Comparison of ENCODE assay signal across 8 cellular contexts in genomic region chr1:25430666-25431494, GRCh38. TPM values are rescaled to one million over a fixed set of nuclear protein-coding genes. Genes with fewer than 3 reads are reported as not detected.
DNase-seq lines count a peak whose midpoint lies in the region; ATAC-seq, FAIRE-seq and TF ChIP-seq lines count a peak whose summit lies in the region.

Gene MACO1, plus strand, starts transcription at chr1:25430897. Its CDS starts 202 bp downstream, at chr1:25431099.

- no peaks in the 10 kb centered on the region for H3K36me3 ChIP-seq in iPS-15b (ENCODE audit: control insufficient read depth, insufficient read depth, low read length)

- CTCF ChIA-PET in A549 (lab: Yijun Ruan, JAX): interaction anchor here (0.5 to 1.6 kb wide), 4 partner anchors 25 to 380 kb away, joined by 3 to 5 read pairs (median 4); no protein-coding TSS in a partner anchor

- H3K9me3 ChIP-seq in A549 (no peaks in the 10 kb centered on the region), iPS-15b (ENCODE audit: control insufficient read depth, insufficient read depth, low read length) (no peaks in the 10 kb centered on the region)

- peak; percentile 82 to 91 for DNase-seq in A549 (ENCODE audit: low read depth in 1 of 2, low spot score in 1 of 2)
- DNase-seq in NCI-H2196 treated with DMSO at 0.1 percent for 48 hours (lab: John Stamatoyannopoulos, UW; ENCODE audit: unreplicated experiment): peak; percentile 95
- peak; percentile 95 to 96 for DNase-seq in T47D (ENCODE audit: low read depth in 1 of 2, low spot score in 1 of 2)
- peak; percentile 78 for DNase-seq in skeletal muscle cell (ENCODE audit: low read depth)

- peak within 1 kb of the TSS; percentile 42 for H3K9ac ChIP-seq in iPS-15b (ENCODE audit: low read depth, low read length)

- peaks cover 6% of the 10 kb centered on the region for H3K27me3 ChIP-seq in iPS-15b (ENCODE audit: control insufficient read depth, insufficient read depth, low read length)

- H3K27ac ChIP-seq in A549 (peak within 1 kb of the TSS; percentile 83 to 95), VCaP (peak within 1 kb of the TSS; percentile 93)

- no peak for TF ChIP-seq POLR2A in A549 (IDR thresholded peaks at IDR 0.05; ENCODE audit: low read length)

- H3K4me2 ChIP-seq in A549: peak within 1 kb of the TSS; percentile 84

- ATAC-seq in A549 (peak; percentile 93 to 98), GM18868 (IDR thresholded peaks at IDR 0.05; ENCODE audit: unreplicated experiment) (peak; percentile 86), HG03135 (IDR thresholded peaks at IDR 0.05; ENCODE audit: unreplicated experiment) (peak; percentile 87)

- in situ Hi-C loops in T47D (cut with HindIII; ENCODE audit: low pct_unique_long_range_greater_than_20kb, low sequenced_read_pairs): no loop called here

- TF ChIP-seq RAD21 in A549 (conservative IDR thresholded peaks at IDR 0.05 in 1 of 2, IDR thresholded peaks at IDR 0.05 in 1 of 2): no peak

- no peak for TF ChIP-seq EP300 in A549 (IDR thresholded peaks at IDR 0.05)

- H3K4me1 ChIP-seq in A549 (peaks cover 39% of the 10 kb centered on the region), iPS-15b (ENCODE audit: control insufficient read depth, insufficient read depth, low read length) (peaks cover 4% of the 10 kb centered on the region)

- TF ChIP-seq CTCF in A549 (IDR thresholded peaks at IDR 0.05) (no peak), VCaP (conservative IDR thresholded peaks at IDR 0.05) (no peak)

- POLR2A ChIA-PET in A549 (lab: Yijun Ruan, JAX): interaction anchor here (0.5 to 2.4 kb wide), 6 partner anchors 20 to 1315 kb away, joined by 3 to 8 read pairs (median 4); partner anchors contain the start of gene RSRP1

- no peak for FAIRE-seq in A549 (lab: Jason Lieb, UNC)

- WGBS in A549 (ENCODE audit: missing lambda C conversion rate): 8% methylated on average over 7 of the region's 95 CpGs

- H3K4me3 ChIP-seq in A549: peak within 1 kb of the TSS; percentile 97
- peak within 1 kb of the TSS; percentile 80 for H3K4me3 ChIP-seq in iPS-15b (ENCODE audit: low read depth, low read length)
- H3K4me3 ChIP-seq in skeletal muscle cell (ENCODE audit: low read depth, low read length): peak within 1 kb of the TSS; percentile 84

TF ChIP-seq in A549, 52 proteins besides CTCF, POLR2A, EP300 and RAD21:
- TF ChIP-seq MAZ (IDR thresholded peaks at IDR 0.05; ENCODE audit: borderline replicate concordance, low read depth, low read length): no peak
- peak; percentile 95 for TF ChIP-seq PBX3 (IDR thresholded peaks at IDR 0.05)

RNA-seq across cellular contexts. Expression of gene MACO1, which starts in this region (rescaled TPM):
- 5.8 and 7.5 TPM in 2 replicates for polyA plus RNA-seq in A549 (2011; rRNA removed)
- 1.9 and 2.1 TPM in 2 replicates for polyA plus RNA-seq in A549 (2012; cell fraction: cytosol; rRNA removed)
- polyA plus RNA-seq in A549 (2012; cell fraction: nucleus; rRNA removed): 1.7 and 1.8 TPM in 2 replicates
- 5.2 to 6.3 TPM (median 6.1 TPM) in 3 replicates for polyA plus RNA-seq in A549 (2017; fragmentation: RNase III; extraction: RNeasy Plus Mini Kit Qiagen cat#74134 plus additional on column Dnase treatment)
- polyA minus RNA-seq in A549 (2011; rRNA and poly(A)+ RNA removed): 2.8 and 3.4 TPM in 2 replicates

Comparison
In these comparisons a context has a peak if more than half of its experiments do, and no peak if none do; other contexts are left out.
1. Peak in every context shown above with its lines: DNase-seq, ATAC-seq, H3K4me3 ChIP-seq and H3K27ac ChIP-seq.